Comparison of ENCODE assay signal across 19 cellular contexts in genomic region chr4:40755609-40756008, GRCh38. TPM values are rescaled to one million over a fixed set of nuclear protein-coding genes. Genes with fewer than 3 reads are reported as not detected.
DNase-seq lines count a peak whose midpoint lies in the region; ATAC-seq, FAIRE-seq and TF ChIP-seq lines count a peak whose summit lies in the region.
"Had no signal": no experiment of that assay in that cellular context is flagged by ENCODE, and none has a peak within 500 bp of the region (broad histone marks: within the 10 kb centered on the region; RNA-seq: fewer than 3 reads in every experiment).

No MANE protein-coding gene starts in this region.

- TF ChIP-seq CTCF in D721Med (IDR thresholded peaks at IDR 0.05; ENCODE audit: insufficient read depth, missing control alignments): no peak
- TF ChIP-seq CTCF in GM23338 (conservative IDR thresholded peaks at IDR 0.05; ENCODE audit: low read depth in 2 of 2): no peak
- no peak for TF ChIP-seq CTCF in VCaP (conservative IDR thresholded peaks at IDR 0.05)
- TF ChIP-seq CTCF in mucosa of descending colon (IDR thresholded peaks at IDR 0.05): no peak

- H3K36me3 Mint-ChIP-seq in GM23338 (ENCODE audit: low read depth): peaks cover 38% of the 10 kb centered on the region
- H3K36me3 Mint-ChIP-seq: CD4-positive, alpha-beta memory T cell had no signal

- H3K9me2 ChIP-seq in GM23338 (ENCODE audit: insufficient read depth): no peaks in the 10 kb centered on the region

- no peak overlapping the region for H3K4me2 ChIP-seq in GM23338

- H3K4me1 Mint-ChIP-seq in GM23338: peaks cover 12% of the 10 kb centered on the region

- H2AFZ ChIP-seq in GM23338: no peak overlapping the region
- H2AFZ ChIP-seq: GM23248 had no signal

- peaks cover 11% of the 10 kb centered on the region for H3K27me3 Mint-ChIP-seq in GM23338 (ENCODE audit: insufficient read depth, low read depth, poor library complexity)

- H3K27ac Mint-ChIP-seq in GM23338: no peak overlapping the region
- H3K27ac Mint-ChIP-seq: CD4-positive, alpha-beta memory T cell had no signal

- no peaks in the 10 kb centered on the region for H3K27me3 ChIP-seq in GM23338 (ENCODE audit: insufficient read depth)

- FAIRE-seq in D721Med (lab: Jason Lieb, UNC): peak; percentile 25
- FAIRE-seq: GM12878, GM19239 had no signal

- H3F3A ChIP-seq in GM23338 (replicated peaks; ENCODE audit: low read depth): no peaks in the 10 kb centered on the region

- DNase-seq in D721Med (ENCODE audit: insufficient read length, low spot score) (no peak), GM23338 (ENCODE audit: low spot score) (no peak), mucosa of descending colon (no peak), NCI-H69 (lab: John Stamatoyannopoulos, UW) (no peak), NCI-H1417 treated with DMSO at 0.1 percent for 48 hours (lab: John Stamatoyannopoulos, UW) (no peak)
- DNase-seq in stimulated activated CD4-positive, alpha-beta T cell treated with anti-CD3 and anti-CD28 coated beads, Interleukin-2, amount 100 ng/mL, for 24 hours: no peak
- DNase-seq: C1 segment of cervical spinal cord; Calu3; CD4-positive, alpha-beta memory T cell; COR-L47; DMS153; DND-41; GDM1; GM23248 had no signal

- intact Hi-C loops in mucosa of descending colon (cut with DNase I, micrococcal nuclease): no loop called here

- H3K4me3 Mint-ChIP-seq in GM23338: no peak overlapping the region
- H3K4me3 Mint-ChIP-seq: CD4-positive, alpha-beta memory T cell had no signal

- H3K4me1 ChIP-seq in GM23338 (ENCODE audit: insufficient read depth) (no peaks in the 10 kb centered on the region), mucosa of descending colon (ENCODE audit: low read depth) (no peaks in the 10 kb centered on the region)
- H3K4me1 ChIP-seq: HAP-1 had no signal

- no peaks in the 10 kb centered on the region for H4K20me1 ChIP-seq in GM23338 (replicated peaks; ENCODE audit: insufficient read depth)

- H3K36me3 ChIP-seq in GM23338 (ENCODE audit: insufficient read depth): peaks cover 5% of the 10 kb centered on the region
- H3K36me3 ChIP-seq in mucosa of descending colon (ENCODE audit: low read depth): no peaks in the 10 kb centered on the region
- H3K36me3 ChIP-seq: HAP-1 had no signal

- H3K27ac ChIP-seq in GM23338 (ENCODE audit: low read depth) (peak overlapping the region; percentile 59; the same call in 1 of the 2 replicates), VCaP (peak overlapping the region; percentile 65; the same call in 1 of the 2 replicates)
- H3K27ac ChIP-seq: GM23248 had no signal

- H3K79me2 ChIP-seq in GM23338 (replicated peaks; ENCODE audit: insufficient read depth): peaks cover 29% of the 10 kb centered on the region

- ATAC-seq in GM23338 (no peak), mucosa of descending colon (peak; percentile 56)
- ATAC-seq: GM12878 had no signal

- peaks cover 18% of the 10 kb centered on the region for H3K9me3 Mint-ChIP-seq in GM23338

- no peak overlapping the region for H3K4me3 ChIP-seq in GM23338
- no peak overlapping the region for H3K4me3 ChIP-seq in mucosa of descending colon
- H3K4me3 ChIP-seq: GM12878, GM23248, HAP-1 had no signal

- no peaks in the 10 kb centered on the region for H3K9me3 ChIP-seq in mucosa of descending colon
- H3K9me3 ChIP-seq: HAP-1 had no signal

TF ChIP-seq in GM23338, 12 proteins besides CTCF, POLR2A, EP300 and RAD21 (continues in another document):
- TF ChIP-seq CREB1 (CRISPR knock-in tag; IDR thresholded peaks at IDR 0.05; ENCODE audit: low read depth) (no peak), ETS1 (IDR thresholded peaks at IDR 0.05) (no peak), EZH2 (IDR thresholded peaks at IDR 0.05; ENCODE audit: low read depth, unreplicated experiment) (no peak), ZNF462 (CRISPR knock-in tag; IDR thresholded peaks at IDR 0.05) (no peak), NANOG (IDR thresholded peaks at IDR 0.05; ENCODE audit: borderline replicate concordance) (no peak)

RNA-seq across cellular contexts. Expression of gene NSUN7, which starts 5.9 kb away (rescaled TPM):
- total RNA-seq in GM23338 (2014; rRNA removed; shearing (Covaris generic)): 28.8 and 31.3 TPM in 2 replicates
- 27.3 and 29.0 TPM in 2 replicates for polyA plus RNA-seq in GM23338 (2016; fragmentation: Nextera tagmentation; extraction: Ambion mirVana)
- total RNA-seq in mucosa of descending colon: 10 to 100 TPM in 2 of 3 donors, 1 to 10 TPM in 1; 5.6 to 18.1 (median 11.7) TPM
- total RNA-seq: CD4-positive, alpha-beta memory T cell; GM23248; H4 had no signal
- polyA plus RNA-seq: CD4-positive, alpha-beta memory T cell had no signal
